Comparison of ENCODE assay signal across 1 cellular context in genomic region chr12:9087087-9087835, GRCh38.
TF ChIP-seq lines count a peak whose summit lies in the region.

No MANE protein-coding gene starts in this region.

TF ChIP-seq in HepG2, 621 proteins besides CTCF, POLR2A, EP300 and RAD21 (continued from another document):
- TF ChIP-seq ZNF280D (CRISPR knock-in tag; IDR thresholded peaks at IDR 0.05) (no peak), NR2F1 (CRISPR knock-in tag; IDR thresholded peaks at IDR 0.05) (no peak), SCMH1 (CRISPR knock-in tag; IDR thresholded peaks at IDR 0.05; ENCODE audit: borderline replicate concordance) (no peak), RARA (CRISPR knock-in tag; IDR thresholded peaks at IDR 0.05) (no peak), KLF16 (CRISPR knock-in tag; IDR thresholded peaks at IDR 0.05) (0 out of 4 replicates have a peak, but pooled peaks of 1 of the 2 experiments have one; percentile 6), DNMT3B (CRISPR knock-in tag; conservative IDR thresholded peaks at IDR 0.05) (no peak), HHEX (CRISPR knock-in tag; IDR thresholded peaks at IDR 0.05) (no peak), BCL3 (CRISPR knock-in tag; IDR thresholded peaks at IDR 0.05) (no peak), ZNF782 (CRISPR knock-in tag; IDR thresholded peaks at IDR 0.05; ENCODE audit: borderline replicate concordance) (no peak), ESRRA (CRISPR knock-in tag; IDR thresholded peaks at IDR 0.05; ENCODE audit: low read depth) (no peak), CENPT (CRISPR knock-in tag; IDR thresholded peaks at IDR 0.05; ENCODE audit: low read depth) (no peak), ZBTB4 (CRISPR knock-in tag; IDR thresholded peaks at IDR 0.05; ENCODE audit: borderline replicate concordance) (no peak), ZNF75D (CRISPR knock-in tag; IDR thresholded peaks at IDR 0.05; ENCODE audit: borderline replicate concordance) (no peak), ZNF142 (CRISPR knock-in tag; IDR thresholded peaks at IDR 0.05) (no peak), ZNF451 (CRISPR knock-in tag; IDR thresholded peaks at IDR 0.05) (no peak), RBM22 (optimal IDR thresholded peaks at IDR 0.05; ENCODE audit: low read length) (peak; percentile 88), MBD4 (IDR thresholded peaks at IDR 0.05; ENCODE audit: borderline replicate concordance, low read length) (0 out of 2 replicates have a peak, but pooled peaks have one; percentile 15), POLR2AphosphoS5 (IDR thresholded peaks at IDR 0.05; ENCODE audit: low read depth, low read length) (no peak), FOXO1 (CRISPR knock-in tag; IDR thresholded peaks at IDR 0.05) (no peak), PAF1 (CRISPR knock-in tag; IDR thresholded peaks at IDR 0.05) (0 out of 2 replicates have a peak, but pooled peaks have one; percentile 49), IRX3 (CRISPR knock-in tag; IDR thresholded peaks at IDR 0.05; ENCODE audit: borderline replicate concordance, low read depth) (no peak), ZNF652 (CRISPR knock-in tag; IDR thresholded peaks at IDR 0.05; ENCODE audit: borderline replicate concordance, low read depth) (no peak), ZZZ3 (CRISPR knock-in tag; IDR thresholded peaks at IDR 0.05; ENCODE audit: borderline replicate concordance) (no peak), ZSCAN21 (CRISPR knock-in tag; IDR thresholded peaks at IDR 0.05; ENCODE audit: borderline replicate concordance) (no peak), AGO2 (optimal IDR thresholded peaks at IDR 0.05; ENCODE audit: low read depth, low read length) (peak; percentile 92), ATF1 (CRISPR knock-in tag; IDR thresholded peaks at IDR 0.05) (no peak), RBFOX2 (IDR thresholded peaks at IDR 0.05; ENCODE audit: low read depth, low read length) (peak; percentile 79), POGK (CRISPR knock-in tag; conservative IDR thresholded peaks at IDR 0.05) (no peak)
